13 cellular contexts compared by ENCODE assay signal in genomic region chr1:116409751-116410182, GRCh38. TPM values are rescaled to one million over a fixed set of nuclear protein-coding genes. Genes with fewer than 3 reads are reported as not detected.
DNase-seq lines count a peak whose midpoint lies in the region; ATAC-seq and TF ChIP-seq lines count a peak whose summit lies in the region.
"Had no signal": no experiment of that assay in that cellular context is flagged by ENCODE, and none has a peak within 500 bp of the region (broad histone marks: within the 10 kb centered on the region; RNA-seq: fewer than 3 reads in every experiment).

No MANE protein-coding gene starts in this region.

- no peaks in the 10 kb centered on the region for H3K27me3 ChIP-seq in right atrium auricular region

- no peak for TF ChIP-seq CTCF in right atrium auricular region (IDR thresholded peaks at IDR 0.05)
- TF ChIP-seq CTCF in GM20000 (IDR thresholded peaks at IDR 0.05; ENCODE audit: extremely low read depth, missing control alignments): no peak

- peaks cover 0 to 11% of the 10 kb centered on the region in 2 donors for H3K4me1 ChIP-seq in right atrium auricular region

- H3K4me3 ChIP-seq in right atrium auricular region: no peak overlapping the region

- ATAC-seq in Right ventricle myocardium superior (ENCODE audit: poor library complexity): peak; percentile 25
- peak; percentile 50 for ATAC-seq in esophagus mucosa
- no peak for ATAC-seq in GM18907 (IDR thresholded peaks at IDR 0.05; ENCODE audit: unreplicated experiment)
- ATAC-seq in HG03457 (IDR thresholded peaks at IDR 0.05; ENCODE audit: unreplicated experiment): no peak
- ATAC-seq in HG03039 (IDR thresholded peaks at IDR 0.05; ENCODE audit: unreplicated experiment): no peak

- no peaks in the 10 kb centered on the region for H3K9me3 ChIP-seq in right atrium auricular region

- intact Hi-C loops in Right ventricle myocardium superior (cut with DNase I): no loop called here

- no peak for DNase-seq in Right ventricle myocardium superior
- DNase-seq in right atrium auricular region (ENCODE audit: low spot score): no peak
- peak; percentile 9 for DNase-seq in left kidney (ENCODE audit: low read depth, low spot score)
- DNase-seq in GM20000 (ENCODE audit: low spot score): no peak
- DNase-seq: ACHN; activated B cell treated with CpG ODN at 0.5 μM for 24 hours; activated naive CD4-positive, alpha-beta T cell treated with Interleukin-2 at 50 U/mL for 16 hours; NCI-H146; NCI-H446 had no signal

- H3K27ac ChIP-seq in right atrium auricular region: peak overlapping the region in 1 of 2 donors; percentile 45

- H3K36me3 ChIP-seq in right atrium auricular region: peaks cover 34% of the 10 kb centered on the region

RNA-seq across cellular contexts. Expression of gene ATP1A1, which starts 36.7 kb away (rescaled TPM):
- total RNA-seq in Right ventricle myocardium superior: 255 TPM
- total RNA-seq in right atrium auricular region: 100 to 1,000 TPM; 148 to 256 TPM
- 371 TPM for total RNA-seq in esophagus mucosa

Comparison
In these comparisons a context has a peak if more than half of its experiments do, and no peak if none do; other contexts are left out.
1. ATAC-seq: peak in Right ventricle myocardium superior (single experiment) and esophagus mucosa (single experiment); none in GM18907 (single experiment), HG03457 (single experiment) and HG03039 (single experiment).